Comparison of ENCODE assay signal across 22 cellular contexts in the genomic region with DNA sequence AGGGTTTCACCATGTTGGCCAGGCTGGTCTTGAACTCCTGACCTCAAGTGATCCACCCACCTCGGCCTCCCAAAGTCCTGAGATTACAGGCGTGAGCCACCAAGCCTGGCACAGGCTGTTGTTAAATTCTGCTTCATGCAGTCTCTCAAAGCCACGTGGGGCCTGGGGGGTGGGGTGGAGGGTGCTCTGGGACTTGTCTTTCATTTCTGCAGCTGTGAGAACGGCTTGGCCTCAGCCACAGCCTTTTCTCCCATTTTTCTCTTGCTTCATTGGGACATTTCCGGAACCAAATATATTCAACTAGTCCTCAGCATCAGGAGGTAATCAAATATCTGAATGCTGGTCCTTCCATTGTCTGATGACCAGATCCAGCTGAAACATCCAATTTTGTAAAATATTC. TPM values are rescaled to one million over a fixed set of nuclear protein-coding genes. Genes with fewer than 3 reads are reported as not detected.
DNase-seq lines count a peak whose midpoint lies in the region; TF ChIP-seq lines count a peak whose summit lies in the region.
"Had no signal": no experiment of that assay in that cellular context is flagged by ENCODE, and none has a peak within 500 bp of the region (broad histone marks: within the 10 kb centered on the region; RNA-seq: fewer than 3 reads in every experiment).

No MANE protein-coding gene starts in this region.

- no peaks in the 10 kb centered on the region for H3K9me2 ChIP-seq in hepatocyte (replicated peaks; ENCODE audit: insufficient read depth)

- no peaks in the 10 kb centered on the region for H3K27me3 ChIP-seq in hepatocyte
- H3K27me3 ChIP-seq in tibial artery, result no peaks in the 10 kb centered on the region
- H3K27me3 ChIP-seq: left lung had no signal

- H3K4me3 ChIP-seq in choroid plexus epithelial cell (ENCODE audit: low read depth, low read length), result no peak overlapping the region
- no peak overlapping the region for H3K4me3 ChIP-seq in hepatocyte
- H3K4me3 ChIP-seq in tibial artery, result no peak overlapping the region
- H3K4me3 ChIP-seq: left lung, PC-9 had no signal

- no peak overlapping the region for H2AFZ ChIP-seq in hepatocyte
- H2AFZ ChIP-seq: PC-9 had no signal

- intact Hi-C loops in tibial artery (cut with DNase I; ENCODE audit: low total_unique reads), result loop anchor here (5.0 to 10.0 kb wide), 2 partner anchors 134 to 421 kb away; a partner anchor contains a TSS

- 61% methylated on average over 5 of the region's 5 CpGs for WGBS in hepatocyte (ENCODE audit: low lambda C conversion rate, missing lambda C conversion rate)

- H3K9me3 ChIP-seq in hepatocyte (ENCODE audit: low read depth) (no peaks in the 10 kb centered on the region), tibial artery (no peaks in the 10 kb centered on the region)
- H3K9me3 ChIP-seq: left lung had no signal

- H3K36me3 ChIP-seq in hepatocyte (replicated peaks; ENCODE audit: insufficient read depth, low read depth) (no peaks in the 10 kb centered on the region), tibial artery (no peaks in the 10 kb centered on the region)
- H3K36me3 ChIP-seq: left lung had no signal

- peaks cover 11% of the 10 kb centered on the region for H3K4me1 ChIP-seq in hepatocyte (ENCODE audit: insufficient read depth)
- peaks cover 0 to 94% (median 48%) of the 10 kb centered on the region in 4 donors for H3K4me1 ChIP-seq in tibial artery
- H3K4me1 ChIP-seq: left lung had no signal

- H4K20me1 ChIP-seq in hepatocyte (ENCODE audit: insufficient read depth, poor library complexity, severe bottlenecking), result no peaks in the 10 kb centered on the region

- DNase-seq in NCI-H146 (lab: John Stamatoyannopoulos, UW), result peak; percentile 32
- DNase-seq in NCI-H146 treated with DMSO at 0.1 percent for 48 hours (lab: John Stamatoyannopoulos, UW; ENCODE audit: unreplicated experiment), result no peak
- DNase-seq in choroid plexus epithelial cell (ENCODE audit: low read depth), result peak; percentile 32
- DNase-seq in hepatocyte (ENCODE audit: low spot score), result no peak
- peak in 1 of 2 donors; percentile 81 for DNase-seq in tibial artery
- DNase-seq in NCI-H1092 (lab: John Stamatoyannopoulos, UW), result no peak
- DNase-seq in T-helper 1 cell, result no peak
- no peak for DNase-seq in activated T-cell treated with anti-CD3 and anti-CD28 coated beads for 4 hours
- DNase-seq: activated CD8-positive, alpha-beta memory T cell treated with anti-CD3 and anti-CD28 coated beads for 24 hours; activated naive CD4-positive, alpha-beta T cell treated with Interleukin-2 at 50 U/mL for 16 hours; activated T-cell treated with anti-CD3 and anti-CD28 coated beads, Interleukin-2, amount 50 U/mL, for 48 hours; immature natural killer cell; left lung; naive B cell; NCI-H1105 treated with DMSO at 0.1 percent for 48 hours; PC-9; stimulated activated naive CD8-positive, alpha-beta T cell treated with anti-CD3 and anti-CD28 coated beads, Interleukin-15, Interleukin-2, amounts not matched to agents 100 U/mL and 50 U/mL, for 24 hours had no signal

- H3K27ac ChIP-seq in hepatocyte, result peak overlapping the region; percentile 21
- H3K27ac ChIP-seq in tibial artery, result peak overlapping the region; percentile 70 to 79
- H3K27ac ChIP-seq: 22Rv1, left lung, PC-9 had no signal

- no peaks in the 10 kb centered on the region for H3K79me2 ChIP-seq in hepatocyte

- no peak for TF ChIP-seq CTCF in choroid plexus epithelial cell (conservative IDR thresholded peaks at IDR 0.05; ENCODE audit: low read depth, low read length)
- no peak for TF ChIP-seq CTCF in hepatocyte (IDR thresholded peaks at IDR 0.05; ENCODE audit: poor library complexity)
- no peak for TF ChIP-seq CTCF in tibial artery (IDR thresholded peaks at IDR 0.05)

- H3K4me2 ChIP-seq in hepatocyte, result peak overlapping the region; percentile 11
- H3K4me2 ChIP-seq: PC-9 had no signal

RNA-seq across cellular contexts. Expression of a gene that starts 27.6 kb away (rescaled TPM):
- 2.9 and 4.9 TPM in 2 replicates for total RNA-seq in hepatocyte
- polyA plus RNA-seq in hepatocyte, result 5.0 and 5.2 TPM in 2 replicates
- total RNA-seq: dermis microvascular lymphatic vessel endothelial cell, left lung, omental fat pad, PC-9, SK-MEL-5 had no signal
- polyA plus RNA-seq: BJ had no signal

RNA-seq across cellular contexts. Expression of a gene that starts 39.1 kb away (rescaled TPM):
- total RNA-seq in hepatocyte, result 2.7 and 16.8 TPM in 2 replicates
- 4.1 and 6.6 TPM in 2 replicates for polyA plus RNA-seq in hepatocyte

Comparison
In these comparisons a context has a peak if more than half of its experiments do, and no peak if none do; other contexts are left out.
1. DNase-seq: peak in NCI-H146 (single experiment) and choroid plexus epithelial cell (single experiment); none in NCI-H146 treated with DMSO at 0.1 percent for 48 hours (single experiment), hepatocyte (single experiment), NCI-H1092 (single experiment), T-helper 1 cell (0 of 5) and activated T-cell treated with anti-CD3 and anti-CD28 coated beads for 4 hours (single experiment).